28 cellular contexts compared by ENCODE assay signal in the genomic region with DNA sequence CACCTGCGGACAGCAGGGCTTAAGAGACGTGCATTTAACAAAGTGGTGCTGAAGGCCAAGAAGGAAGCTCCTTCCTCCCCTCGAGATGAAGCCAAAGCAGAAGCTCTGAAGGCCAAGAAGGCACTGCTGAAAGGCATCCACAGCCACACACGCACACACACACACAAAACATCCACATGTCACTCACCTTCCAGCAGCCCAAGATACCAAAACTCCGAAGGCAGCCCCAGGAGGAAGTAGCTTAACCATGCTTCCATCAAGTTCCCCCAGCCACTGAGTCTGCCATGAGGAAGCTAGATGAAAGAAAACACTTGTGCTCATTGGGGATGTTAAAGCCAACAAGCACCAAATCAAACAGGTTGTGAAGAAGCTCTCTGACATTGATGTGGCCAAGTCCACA.
"Had no signal": no experiment of that assay in that cellular context is flagged by ENCODE, and none has a peak within 500 bp of the region (broad histone marks: within the 10 kb centered on the region; RNA-seq: fewer than 3 reads in every experiment).

No MANE protein-coding gene starts in this region.

- H3K27ac ChIP-seq: ascending aorta, breast epithelium, cardiac muscle cell, colonic mucosa, foreskin keratinocyte, gastrocnemius medialis, heart left ventricle, WERI-Rb-1 had no signal

- H3K36me3 ChIP-seq: ascending aorta, breast epithelium, cardiac muscle cell, colonic mucosa, gastrocnemius medialis, heart left ventricle, WERI-Rb-1 had no signal

- H3K27me3 Mint-ChIP-seq: activated B cell treated with CpG ODN at 0.5 μM for 24 hours; activated CD4-positive, alpha-beta memory T cell treated with anti-CD3 and anti-CD28 coated beads for 36 hours; activated CD4-positive, alpha-beta T cell treated with anti-CD3 and anti-CD28 coated beads, Interleukin-2, amount 10 ng/mL, durations not matched to agents 24 days and 14 days; activated naive CD4-positive, alpha-beta T cell treated with anti-CD3 and anti-CD28 coated beads, Interleukin-2, amount 10 ng/mL, durations not matched to agents 7 days and 5 days; activated naive CD8-positive, alpha-beta T cell treated with anti-CD3 and anti-CD28 coated beads, Interleukin-2, amount 10 ng/mL, durations not matched to agents 7 days and 5 days had no signal

- H3K4me1 ChIP-seq: ascending aorta, breast epithelium, colonic mucosa, foreskin keratinocyte, heart left ventricle had no signal

- H3K4me3 ChIP-seq: ascending aorta, breast epithelium, cardiac muscle cell, colonic mucosa, gastrocnemius medialis, heart left ventricle had no signal

- H3K27me3 ChIP-seq: ascending aorta, breast epithelium, cardiac muscle cell, colonic mucosa, foreskin keratinocyte, gastrocnemius medialis, heart left ventricle had no signal

- H3K9me3 ChIP-seq: ascending aorta, breast epithelium, colonic mucosa, gastrocnemius medialis, heart left ventricle had no signal

- H3K27ac Mint-ChIP-seq: activated B cell treated with CpG ODN at 0.5 μM for 24 hours; activated CD4-positive, alpha-beta memory T cell treated with anti-CD3 and anti-CD28 coated beads for 36 hours; activated CD4-positive, alpha-beta T cell treated with anti-CD3 and anti-CD28 coated beads for 36 hours; activated CD4-positive, alpha-beta T cell treated with anti-CD3 and anti-CD28 coated beads, Interleukin-2, amount 10 ng/mL, durations not matched to agents 24 days and 14 days; activated naive CD4-positive, alpha-beta T cell treated with anti-CD3 and anti-CD28 coated beads, Interleukin-2, amount 10 ng/mL, durations not matched to agents 7 days and 5 days; activated naive CD4-positive, alpha-beta T cell treated with anti-CD3 and anti-CD28 coated beads, Interleukin-2, amount 50 U/mL, for 72 hours; activated naive CD8-positive, alpha-beta T cell treated with anti-CD3 and anti-CD28 coated beads, Interleukin-2, amount 10 ng/mL, durations not matched to agents 7 days and 5 days; activated T-cell treated with anti-CD3 and anti-CD28 coated beads, Interleukin-2, amount 50 U/mL, for 24 hours; activated T-cell treated with anti-CD3 and anti-CD28 coated beads, Interleukin-2, amount 50 U/mL, for 72 hours; brain; endodermal cell had no signal

- H3K9me3 Mint-ChIP-seq: activated B cell treated with CpG ODN at 0.5 μM for 24 hours; activated CD4-positive, alpha-beta memory T cell treated with anti-CD3 and anti-CD28 coated beads for 36 hours; activated CD4-positive, alpha-beta T cell treated with anti-CD3 and anti-CD28 coated beads, Interleukin-2, amount 10 ng/mL, durations not matched to agents 24 days and 14 days; activated naive CD4-positive, alpha-beta T cell treated with anti-CD3 and anti-CD28 coated beads, Interleukin-2, amount 10 ng/mL, durations not matched to agents 7 days and 5 days; activated naive CD4-positive, alpha-beta T cell treated with anti-CD3 and anti-CD28 coated beads, Interleukin-2, amount 50 U/mL, for 72 hours; activated naive CD8-positive, alpha-beta T cell treated with anti-CD3 and anti-CD28 coated beads, Interleukin-2, amount 10 ng/mL, durations not matched to agents 7 days and 5 days; activated T-cell treated with anti-CD3 and anti-CD28 coated beads, Interleukin-2, amount 50 U/mL, for 24 hours; activated T-cell treated with anti-CD3 and anti-CD28 coated beads, Interleukin-2, amount 50 U/mL, for 72 hours; brain; endodermal cell had no signal

- H3K36me3 Mint-ChIP-seq: activated CD4-positive, alpha-beta memory T cell treated with anti-CD3 and anti-CD28 coated beads for 36 hours; activated naive CD4-positive, alpha-beta T cell treated with anti-CD3 and anti-CD28 coated beads, Interleukin-2, amount 10 ng/mL, durations not matched to agents 7 days and 5 days; activated naive CD4-positive, alpha-beta T cell treated with anti-CD3 and anti-CD28 coated beads, Interleukin-2, amount 50 U/mL, for 72 hours; activated naive CD8-positive, alpha-beta T cell treated with anti-CD3 and anti-CD28 coated beads, Interleukin-2, amount 10 ng/mL, durations not matched to agents 7 days and 5 days; brain had no signal

- H3K4me3 Mint-ChIP-seq: activated B cell treated with CpG ODN at 0.5 μM for 24 hours; activated CD4-positive, alpha-beta memory T cell treated with anti-CD3 and anti-CD28 coated beads for 36 hours; activated CD4-positive, alpha-beta T cell treated with anti-CD3 and anti-CD28 coated beads for 36 hours; activated CD4-positive, alpha-beta T cell treated with anti-CD3 and anti-CD28 coated beads, Interleukin-2, amount 10 ng/mL, durations not matched to agents 24 days and 14 days; activated naive CD4-positive, alpha-beta T cell treated with anti-CD3 and anti-CD28 coated beads, Interleukin-2, amount 10 ng/mL, durations not matched to agents 7 days and 5 days; activated naive CD8-positive, alpha-beta T cell treated with anti-CD3 and anti-CD28 coated beads, Interleukin-2, amount 10 ng/mL, durations not matched to agents 7 days and 5 days; activated T-cell treated with anti-CD3 and anti-CD28 coated beads, Interleukin-2, amount 50 U/mL, for 24 hours; activated T-cell treated with anti-CD3 and anti-CD28 coated beads, Interleukin-2, amount 50 U/mL, for 72 hours; brain; endodermal cell had no signal

- H3K4me1 Mint-ChIP-seq: activated B cell treated with CpG ODN at 0.5 μM for 24 hours; activated CD4-positive, alpha-beta T cell treated with anti-CD3 and anti-CD28 coated beads for 36 hours; activated CD4-positive, alpha-beta T cell treated with anti-CD3 and anti-CD28 coated beads, Interleukin-2, amount 10 ng/mL, durations not matched to agents 24 days and 14 days; activated naive CD4-positive, alpha-beta T cell treated with anti-CD3 and anti-CD28 coated beads, Interleukin-2, amount 10 ng/mL, durations not matched to agents 7 days and 5 days; activated naive CD8-positive, alpha-beta T cell treated with anti-CD3 and anti-CD28 coated beads, Interleukin-2, amount 10 ng/mL, durations not matched to agents 7 days and 5 days; endodermal cell had no signal

- DNase-seq: activated B cell treated with CpG ODN at 0.5 μM for 24 hours; activated CD4-positive, alpha-beta memory T cell treated with anti-CD3 and anti-CD28 coated beads for 36 hours; activated CD4-positive, alpha-beta T cell treated with anti-CD3 and anti-CD28 coated beads for 36 hours; activated CD4-positive, alpha-beta T cell treated with anti-CD3 and anti-CD28 coated beads, Interleukin-2, amount 10 ng/mL, durations not matched to agents 24 days and 14 days; activated CD8-positive, alpha-beta memory T cell treated with anti-CD3 and anti-CD28 coated beads, Interleukin-2, amount 50 U/mL, for 48 hours; activated gamma-delta T cell; activated naive CD4-positive, alpha-beta T cell; activated naive CD4-positive, alpha-beta T cell treated with anti-CD3 and anti-CD28 coated beads, Interleukin-2, amount 10 ng/mL, durations not matched to agents 7 days and 5 days; activated naive CD8-positive, alpha-beta T cell treated with anti-CD3 and anti-CD28 coated beads, Interleukin-2, amount 10 ng/mL, durations not matched to agents 7 days and 5 days; activated T-cell treated with anti-CD3 and anti-CD28 coated beads for 4 hours; activated T-cell treated with anti-CD3 and anti-CD28 coated beads, Interleukin-2, amount 50 U/mL, for 24 hours; activated T-cell treated with anti-CD3 and anti-CD28 coated beads, Interleukin-2, amount 50 U/mL, for 72 hours; central memory CD4-positive, alpha-beta T cell; cerebellar nuclear complex; colonic mucosa; effector memory CD4-positive, alpha-beta T cell; endodermal cell; foreskin keratinocyte; gastrocnemius medialis; glutamatergic neuron; heart left ventricle; T-helper 2 cell; WERI-Rb-1 had no signal
